2 cellular contexts compared by ENCODE assay signal in the genomic region with DNA sequence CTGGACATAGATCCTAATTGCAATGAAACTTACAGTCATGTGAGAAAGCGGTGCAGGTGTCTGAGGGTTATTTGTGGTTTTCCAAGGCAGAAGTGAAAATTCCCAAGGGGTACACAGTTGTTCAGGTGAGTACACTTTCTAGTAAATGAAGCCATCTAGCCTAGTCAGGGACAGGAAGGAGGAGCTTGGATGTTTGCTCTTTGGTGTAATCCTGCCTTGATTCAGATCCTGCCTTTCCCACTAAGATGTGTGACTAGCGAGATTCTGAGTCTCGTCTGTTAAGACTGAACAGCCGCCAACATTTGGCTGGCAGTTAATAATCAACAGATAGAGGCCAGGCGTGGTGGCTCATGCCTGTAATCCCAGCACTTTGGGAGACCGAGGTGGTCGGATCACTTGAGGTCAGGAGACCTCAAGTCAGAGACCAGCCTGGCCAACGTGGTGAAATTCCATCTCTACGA.
TF ChIP-seq lines count a peak whose summit lies in the region.

No MANE protein-coding gene starts in this region.

TF ChIP-seq in HCT116, 20 proteins besides CTCF, POLR2A, EP300 and RAD21:
- TF ChIP-seq SIN3A (IDR thresholded peaks at IDR 0.05; ENCODE audit: low read depth) (no peak), TCF7L2 (IDR thresholded peaks at IDR 0.05; ENCODE audit: borderline replicate concordance, extremely low read depth, insufficient read depth, insufficient read length) (no peak), SP1 (IDR thresholded peaks at IDR 0.05; ENCODE audit: low read depth) (no peak)
- TF ChIP-seq, protein P1, sequence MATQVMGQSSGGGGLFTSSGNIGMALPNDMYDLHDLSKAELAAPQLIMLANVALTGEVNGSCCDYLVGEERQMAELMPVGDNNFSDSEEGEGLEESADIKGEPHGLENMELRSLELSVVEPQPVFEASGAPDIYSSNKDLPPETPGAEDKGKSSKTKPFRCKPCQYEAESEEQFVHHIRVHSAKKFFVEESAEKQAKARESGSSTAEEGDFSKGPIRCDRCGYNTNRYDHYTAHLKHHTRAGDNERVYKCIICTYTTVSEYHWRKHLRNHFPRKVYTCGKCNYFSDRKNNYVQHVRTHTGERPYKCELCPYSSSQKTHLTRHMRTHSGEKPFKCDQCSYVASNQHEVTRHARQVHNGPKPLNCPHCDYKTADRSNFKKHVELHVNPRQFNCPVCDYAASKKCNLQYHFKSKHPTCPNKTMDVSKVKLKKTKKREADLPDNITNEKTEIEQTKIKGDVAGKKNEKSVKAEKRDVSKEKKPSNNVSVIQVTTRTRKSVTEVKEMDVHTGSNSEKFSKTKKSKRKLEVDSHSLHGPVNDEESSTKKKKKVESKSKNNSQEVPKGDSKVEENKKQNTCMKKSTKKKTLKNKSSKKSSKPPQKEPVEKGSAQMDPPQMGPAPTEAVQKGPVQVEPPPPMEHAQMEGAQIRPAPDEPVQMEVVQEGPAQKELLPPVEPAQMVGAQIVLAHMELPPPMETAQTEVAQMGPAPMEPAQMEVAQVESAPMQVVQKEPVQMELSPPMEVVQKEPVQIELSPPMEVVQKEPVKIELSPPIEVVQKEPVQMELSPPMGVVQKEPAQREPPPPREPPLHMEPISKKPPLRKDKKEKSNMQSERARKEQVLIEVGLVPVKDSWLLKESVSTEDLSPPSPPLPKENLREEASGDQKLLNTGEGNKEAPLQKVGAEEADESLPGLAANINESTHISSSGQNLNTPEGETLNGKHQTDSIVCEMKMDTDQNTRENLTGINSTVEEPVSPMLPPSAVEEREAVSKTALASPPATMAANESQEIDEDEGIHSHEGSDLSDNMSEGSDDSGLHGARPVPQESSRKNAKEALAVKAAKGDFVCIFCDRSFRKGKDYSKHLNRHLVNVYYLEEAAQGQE (IDR thresholded peaks at IDR 0.05; ENCODE audit: low read depth), result no peak

TF ChIP-seq in GM12878, 131 proteins besides CTCF, POLR2A, EP300 and RAD21:
- TF ChIP-seq STAT3 (IDR thresholded peaks at IDR 0.05; ENCODE audit: low read depth, low read length), result no peak
- TF ChIP-seq RELA (IDR thresholded peaks at IDR 0.05; ENCODE audit: borderline replicate concordance, partially characterized antibody), result no peak
- TF ChIP-seq SMARCA5 (IDR thresholded peaks at IDR 0.05), result no peak
- TF ChIP-seq ZNF622 (IDR thresholded peaks at IDR 0.05), result no peak
- peak; percentile 73 for TF ChIP-seq RUNX3 (IDR thresholded peaks at IDR 0.05; ENCODE audit: low read length)
- TF ChIP-seq CUX1 (IDR thresholded peaks at IDR 0.05; ENCODE audit: insufficient replicate concordance, low read depth, low read length), result no peak
- TF ChIP-seq IKZF2 (IDR thresholded peaks at IDR 0.05), result peak; percentile 21 to 38; a peak in 2 of 4 replicates
- no peak for TF ChIP-seq NBN (IDR thresholded peaks at IDR 0.05)
- no peak for TF ChIP-seq GABPA (IDR thresholded peaks at IDR 0.05; ENCODE audit: low read depth)
- no peak for TF ChIP-seq PAX5 (IDR thresholded peaks at IDR 0.05; ENCODE audit: borderline replicate concordance, low read depth, low read length)
- no peak for TF ChIP-seq NFXL1 (IDR thresholded peaks at IDR 0.05; ENCODE audit: borderline replicate concordance)
- peak; percentile 30; the same call in 1 of the 2 replicates for TF ChIP-seq POLR2AphosphoS5 (IDR thresholded peaks at IDR 0.05; ENCODE audit: low read length)
- no peak for TF ChIP-seq MYB (IDR thresholded peaks at IDR 0.05; ENCODE audit: borderline replicate concordance, low read depth, low read length)
- no peak for TF ChIP-seq SPI1 (IDR thresholded peaks at IDR 0.05; ENCODE audit: borderline replicate concordance, insufficient read depth, low read depth, low read length)
- TF ChIP-seq ZBTB4 (CRISPR knock-in tag; IDR thresholded peaks at IDR 0.05), result no peak
- TF ChIP-seq, protein P2, sequence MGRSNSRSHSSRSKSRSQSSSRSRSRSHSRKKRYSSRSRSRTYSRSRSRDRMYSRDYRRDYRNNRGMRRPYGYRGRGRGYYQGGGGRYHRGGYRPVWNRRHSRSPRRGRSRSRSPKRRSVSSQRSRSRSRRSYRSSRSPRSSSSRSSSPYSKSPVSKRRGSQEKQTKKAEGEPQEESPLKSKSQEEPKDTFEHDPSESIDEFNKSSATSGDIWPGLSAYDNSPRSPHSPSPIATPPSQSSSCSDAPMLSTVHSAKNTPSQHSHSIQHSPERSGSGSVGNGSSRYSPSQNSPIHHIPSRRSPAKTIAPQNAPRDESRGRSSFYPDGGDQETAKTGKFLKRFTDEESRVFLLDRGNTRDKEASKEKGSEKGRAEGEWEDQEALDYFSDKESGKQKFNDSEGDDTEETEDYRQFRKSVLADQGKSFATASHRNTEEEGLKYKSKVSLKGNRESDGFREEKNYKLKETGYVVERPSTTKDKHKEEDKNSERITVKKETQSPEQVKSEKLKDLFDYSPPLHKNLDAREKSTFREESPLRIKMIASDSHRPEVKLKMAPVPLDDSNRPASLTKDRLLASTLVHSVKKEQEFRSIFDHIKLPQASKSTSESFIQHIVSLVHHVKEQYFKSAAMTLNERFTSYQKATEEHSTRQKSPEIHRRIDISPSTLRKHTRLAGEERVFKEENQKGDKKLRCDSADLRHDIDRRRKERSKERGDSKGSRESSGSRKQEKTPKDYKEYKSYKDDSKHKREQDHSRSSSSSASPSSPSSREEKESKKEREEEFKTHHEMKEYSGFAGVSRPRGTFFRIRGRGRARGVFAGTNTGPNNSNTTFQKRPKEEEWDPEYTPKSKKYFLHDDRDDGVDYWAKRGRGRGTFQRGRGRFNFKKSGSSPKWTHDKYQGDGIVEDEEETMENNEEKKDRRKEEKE (IDR thresholded peaks at IDR 0.05), result no peak
- TF ChIP-seq NR2C1 (IDR thresholded peaks at IDR 0.05), result no peak
- TF ChIP-seq EZH2 (IDR thresholded peaks at IDR 0.05; ENCODE audit: borderline replicate concordance, control insufficient read depth, low read depth, low read length), result no peak
- peak; percentile 32 for TF ChIP-seq MEF2B (IDR thresholded peaks at IDR 0.05; ENCODE audit: partially characterized antibody, poor library complexity, severe bottlenecking)
- no peak for TF ChIP-seq NFYA (IDR thresholded peaks at IDR 0.05; ENCODE audit: borderline replicate concordance, low read depth, low read length)
- peak; percentile 57 to 69; a peak in 3 of 4 replicates for TF ChIP-seq BHLHE40 (IDR thresholded peaks at IDR 0.05; ENCODE audit: borderline replicate concordance in 1 of 2, low read depth in 2 of 2, low read length in 1 of 2)
- no peak for TF ChIP-seq YY1 (IDR thresholded peaks at IDR 0.05; ENCODE audit: low read depth, low read length)
- no peak for TF ChIP-seq FOXM1 (IDR thresholded peaks at IDR 0.05; ENCODE audit: low read depth, low read length)
- no peak for TF ChIP-seq HDGF (IDR thresholded peaks at IDR 0.05)
